1 cellular context compared by ENCODE assay signal in the genomic region with DNA sequence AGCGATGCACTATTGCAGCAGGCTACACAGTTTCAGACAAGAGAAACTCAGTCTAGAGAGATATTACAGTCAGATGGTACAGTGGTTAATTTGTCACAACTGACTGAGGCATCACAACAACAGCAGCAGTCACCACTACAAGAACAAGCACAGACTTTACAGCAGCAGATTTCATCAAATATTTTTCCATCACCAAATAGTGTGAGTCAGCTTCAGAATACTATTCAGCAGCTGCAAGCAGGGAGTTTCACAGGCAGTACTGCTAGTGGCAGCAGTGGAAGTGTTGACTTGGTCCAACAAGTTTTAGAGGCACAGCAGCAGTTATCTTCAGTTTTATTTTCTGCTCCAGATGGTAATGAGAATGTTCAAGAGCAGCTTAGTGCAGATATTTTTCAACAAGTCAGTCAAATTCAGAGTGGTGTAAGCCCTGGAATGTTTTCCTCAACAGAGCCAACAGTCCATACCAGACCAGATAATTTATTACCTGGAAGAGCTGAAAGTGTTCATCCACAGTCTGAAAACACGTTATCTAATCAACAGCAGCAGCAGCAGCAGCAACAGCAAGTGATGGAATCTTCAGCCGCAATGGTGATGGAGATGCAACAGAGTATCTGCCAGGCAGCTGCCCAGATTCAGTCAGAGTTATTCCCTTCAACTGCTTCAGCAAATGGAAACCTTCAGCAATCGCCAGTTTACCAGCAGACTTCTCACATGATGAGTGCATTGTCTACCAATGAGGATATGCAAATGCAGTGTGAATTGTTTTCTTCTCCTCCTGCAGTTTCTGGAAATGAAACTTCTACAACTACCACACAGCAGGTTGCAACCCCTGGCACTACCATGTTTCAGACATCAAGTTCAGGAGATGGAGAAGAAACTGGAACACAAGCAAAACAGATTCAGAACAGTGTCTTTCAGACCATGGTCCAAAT.
TF ChIP-seq lines count a peak whose summit lies in the region.

No MANE protein-coding gene starts in this region.

TF ChIP-seq in HepG2, 621 proteins besides CTCF, POLR2A, EP300 and RAD21 (continued from another document):
- TF ChIP-seq ZNF230 (CRISPR knock-in tag; IDR thresholded peaks at IDR 0.05) (no peak), ZNF780A (CRISPR knock-in tag; IDR thresholded peaks at IDR 0.05) (no peak), MXD4 (CRISPR knock-in tag; IDR thresholded peaks at IDR 0.05) (no peak), KAT8 (CRISPR knock-in tag; IDR thresholded peaks at IDR 0.05) (no peak), MLLT10 (CRISPR knock-in tag; IDR thresholded peaks at IDR 0.05) (no peak), SRSF1 (optimal IDR thresholded peaks at IDR 0.05; ENCODE audit: low read depth, low read length) (no peak), BCL6 (CRISPR knock-in tag; IDR thresholded peaks at IDR 0.05) (no peak)
- TF ChIP-seq, protein P1, sequence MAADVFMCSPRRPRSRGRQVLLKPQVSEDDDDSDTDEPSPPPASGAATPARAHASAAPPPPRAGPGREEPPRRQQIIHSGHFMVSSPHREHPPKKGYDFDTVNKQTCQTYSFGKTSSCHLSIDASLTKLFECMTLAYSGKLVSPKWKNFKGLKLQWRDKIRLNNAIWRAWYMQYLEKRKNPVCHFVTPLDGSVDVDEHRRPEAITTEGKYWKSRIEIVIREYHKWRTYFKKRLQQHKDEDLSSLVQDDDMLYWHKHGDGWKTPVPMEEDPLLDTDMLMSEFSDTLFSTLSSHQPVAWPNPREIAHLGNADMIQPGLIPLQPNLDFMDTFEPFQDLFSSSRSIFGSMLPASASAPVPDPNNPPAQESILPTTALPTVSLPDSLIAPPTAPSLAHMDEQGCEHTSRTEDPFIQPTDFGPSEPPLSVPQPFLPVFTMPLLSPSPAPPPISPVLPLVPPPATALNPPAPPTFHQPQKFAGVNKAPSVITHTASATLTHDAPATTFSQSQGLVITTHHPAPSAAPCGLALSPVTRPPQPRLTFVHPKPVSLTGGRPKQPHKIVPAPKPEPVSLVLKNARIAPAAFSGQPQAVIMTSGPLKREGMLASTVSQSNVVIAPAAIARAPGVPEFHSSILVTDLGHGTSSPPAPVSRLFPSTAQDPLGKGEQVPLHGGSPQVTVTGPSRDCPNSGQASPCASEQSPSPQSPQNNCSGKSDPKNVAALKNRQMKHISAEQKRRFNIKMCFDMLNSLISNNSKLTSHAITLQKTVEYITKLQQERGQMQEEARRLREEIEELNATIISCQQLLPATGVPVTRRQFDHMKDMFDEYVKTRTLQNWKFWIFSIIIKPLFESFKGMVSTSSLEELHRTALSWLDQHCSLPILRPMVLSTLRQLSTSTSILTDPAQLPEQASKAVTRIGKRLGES (CRISPR knock-in tag; IDR thresholded peaks at IDR 0.05; ENCODE audit: borderline replicate concordance), result no peak
